Comparison of ENCODE assay signal across 22 cellular contexts in genomic region chr16:58510097-58510775, GRCh38. TPM values are rescaled to one million over a fixed set of nuclear protein-coding genes. Genes with fewer than 3 reads are reported as not detected.
DNase-seq lines count a peak whose midpoint lies in the region; ATAC-seq and TF ChIP-seq lines count a peak whose summit lies in the region.
"Had no signal": no experiment of that assay in that cellular context is flagged by ENCODE, and none has a peak within 500 bp of the region (broad histone marks: within the 10 kb centered on the region; RNA-seq: fewer than 3 reads in every experiment).

No MANE protein-coding gene starts in this region.

- H3K27ac Mint-ChIP-seq in WTC11 = peak overlapping the region; percentile 70; the same call in 1 of the 2 replicates
- H3K27ac Mint-ChIP-seq in HFFc6 = no peak overlapping the region
- H3K27ac Mint-ChIP-seq: activated CD4-positive, alpha-beta T cell treated with anti-CD3 and anti-CD28 coated beads, Interleukin-2, amount 10 ng/mL, durations not matched to agents 7 days and 5 days; activated naive CD4-positive, alpha-beta T cell treated with anti-CD3 and anti-CD28 coated beads for 36 hours; CD14-positive monocyte; T-helper 17 cell had no signal

- CTCF ChIA-PET in WTC11 (lab: Charles Lee) = interaction anchor here (0.7 to 2.3 kb wide), 5 partner anchors 15 to 246 kb away, joined by 3 to 22 read pairs (median 4); no protein-coding TSS in a partner anchor

- intact Hi-C loops in left cardiac atrium (cut with DNase I) (loop anchor here in 1 of 2 donors (5.0 to 10.0 kb wide), 2 partner anchors 125 to 152 kb away; no protein-coding TSS in a partner anchor), heart left ventricle (cut with DNase I) (loop anchor here in 7 of 10 donors (5.0 to 10.0 kb wide), 7 partner anchors 115 to 247 kb away; partner anchors contain the start of gene CNOT1 (in 3 of the 7)), stomach (cut with DNase I; ENCODE audit: low total_unique reads) (loop anchor here (10.0 kb wide), 1 partner anchor 155 kb away; no protein-coding TSS in a partner anchor)

- WGBS in heart left ventricle, 4 donors = 89 to 93% (median 91%) methylated on average over 18 of the region's 18 CpGs
- 89 to 95% (median 92%) methylated on average over 18 of the region's 18 CpGs for WGBS in stomach, 5 donors

- no peak for TF ChIP-seq CTCF in heart left ventricle (IDR thresholded peaks at IDR 0.05)
- no peak for TF ChIP-seq CTCF in WTC11 (IDR thresholded peaks at IDR 0.05)
- TF ChIP-seq CTCF in stomach (IDR thresholded peaks at IDR 0.05) = no peak
- no peak for TF ChIP-seq CTCF in HFFc6 (IDR thresholded peaks at IDR 0.05)

- no peak overlapping the region for H3K4me3 ChIP-seq in heart left ventricle
- no peak overlapping the region for H3K4me3 ChIP-seq in stomach
- H3K4me3 ChIP-seq: GM23248, pancreas, right lobe of liver, testis, vagina had no signal

- peak; percentile 15 for DNase-seq in left cardiac atrium
- DNase-seq in heart left ventricle = no peak
- DNase-seq in WTC11 (ENCODE audit: low spot score) = no peak
- DNase-seq in mesenteric fat pad (ENCODE audit: low spot score) = peak; percentile 75
- DNase-seq in stomach = peak; percentile 20
- DNase-seq in HFFc6 = no peak
- DNase-seq in Ammon's horn (ENCODE audit: low spot score) = no peak
- no peak for DNase-seq in SW480 (ENCODE audit: low spot score)
- DNase-seq: activated CD4-positive, alpha-beta T cell treated with anti-CD3 and anti-CD28 coated beads, Interleukin-2, amount 10 ng/mL, durations not matched to agents 7 days and 5 days; activated naive CD4-positive, alpha-beta T cell treated with anti-CD3 and anti-CD28 coated beads for 36 hours; erythroblast; foreskin keratinocyte; GM23248; NCI-H2107; NK-92 treated with Interleukin-12 subunit alpha and Interleukin-12 subunit beta, amount 100 ng/mL, for 24 hours; T-helper 17 cell; testis had no signal

- POLR2A ChIA-PET in WTC11 (lab: Charles Lee) = no interaction called here

- H3K27ac ChIP-seq in heart left ventricle (peak overlapping the region in 1 of 12 donors; percentile 19), stomach (no peak overlapping the region)
- H3K27ac ChIP-seq: foreskin keratinocyte, GM23248, pancreas, right lobe of liver, testis, vagina had no signal

- peaks cover 0 to 65% (median 25%) of the 10 kb centered on the region in 9 donors for H3K36me3 ChIP-seq in heart left ventricle
- no peaks in the 10 kb centered on the region for H3K36me3 ChIP-seq in stomach
- H3K36me3 ChIP-seq: pancreas, right lobe of liver, vagina had no signal

- no peak for TF ChIP-seq EP300 in stomach (IDR thresholded peaks at IDR 0.05)

- no peak for TF ChIP-seq POLR2A in heart left ventricle (IDR thresholded peaks at IDR 0.05)
- TF ChIP-seq POLR2A in stomach (IDR thresholded peaks at IDR 0.05) = no peak

- H3K4me1 Mint-ChIP-seq in WTC11 (peaks cover 25% of the 10 kb centered on the region), HFFc6 (ENCODE audit: low read depth) (peaks cover 27% of the 10 kb centered on the region)

- no peaks in the 10 kb centered on the region for H3K27me3 ChIP-seq in heart left ventricle
- H3K27me3 ChIP-seq in stomach = peaks cover 0 to 31% (median 0%) of the 10 kb centered on the region in 3 donors
- H3K27me3 ChIP-seq: foreskin keratinocyte, pancreas, right lobe of liver, testis, vagina had no signal

- H3K4me1 ChIP-seq in heart left ventricle (peaks cover 0 to 23% (median 9%) of the 10 kb centered on the region in 12 donors), stomach (peaks cover 0 to 20% (median 16%) of the 10 kb centered on the region in 4 donors)
- H3K4me1 ChIP-seq: foreskin keratinocyte had no signal

- no peaks in the 10 kb centered on the region for H3K9me3 ChIP-seq in heart left ventricle
- no peaks in the 10 kb centered on the region for H3K9me3 ChIP-seq in stomach
- H3K9me3 ChIP-seq: pancreas, right lobe of liver, testis, vagina had no signal

- H3K36me3 Mint-ChIP-seq in WTC11 (0 out of 2 replicates have a peak, but pooled peaks cover 2% of the 10 kb centered on the region), HFFc6 (ENCODE audit: low read depth) (peaks cover 5% of the 10 kb centered on the region; the same call in 1 of the 2 replicates)
- H3K36me3 Mint-ChIP-seq: CD14-positive monocyte had no signal

- ATAC-seq in left cardiac atrium (no peak), heart left ventricle (no peak), WTC11 (no peak)
- ATAC-seq: foreskin keratinocyte, pancreas, right lobe of liver, T-helper 17 cell had no signal

- H3K4me3 Mint-ChIP-seq in WTC11 = no peak overlapping the region
- no peak overlapping the region for H3K4me3 Mint-ChIP-seq in HFFc6
- H3K4me3 Mint-ChIP-seq: activated CD4-positive, alpha-beta T cell treated with anti-CD3 and anti-CD28 coated beads, Interleukin-2, amount 10 ng/mL, durations not matched to agents 7 days and 5 days; activated naive CD4-positive, alpha-beta T cell treated with anti-CD3 and anti-CD28 coated beads for 36 hours; CD14-positive monocyte; central memory CD8-positive, alpha-beta T cell; T-helper 17 cell had no signal

- H3K9me3 Mint-ChIP-seq in WTC11 (no peaks in the 10 kb centered on the region), HFFc6 (no peaks in the 10 kb centered on the region)
- H3K9me3 Mint-ChIP-seq: activated CD4-positive, alpha-beta T cell treated with anti-CD3 and anti-CD28 coated beads, Interleukin-2, amount 10 ng/mL, durations not matched to agents 7 days and 5 days; activated naive CD4-positive, alpha-beta T cell treated with anti-CD3 and anti-CD28 coated beads for 36 hours; CD14-positive monocyte; central memory CD8-positive, alpha-beta T cell had no signal

- H3K27me3 Mint-ChIP-seq in WTC11 (ENCODE audit: low read depth) (no peaks in the 10 kb centered on the region), HFFc6 (ENCODE audit: insufficient read depth) (peaks cover 7% of the 10 kb centered on the region)
- H3K27me3 Mint-ChIP-seq: activated CD4-positive, alpha-beta T cell treated with anti-CD3 and anti-CD28 coated beads, Interleukin-2, amount 10 ng/mL, durations not matched to agents 7 days and 5 days; central memory CD8-positive, alpha-beta T cell; T-helper 17 cell had no signal

TF ChIP-seq in WTC11, 78 proteins besides CTCF, POLR2A, EP300 and RAD21 (continues in another document):
- no peak for TF ChIP-seq ZNF219 (CRISPR knock-in tag; IDR thresholded peaks at IDR 0.05; ENCODE audit: borderline replicate concordance)
- no peak for TF ChIP-seq USF1 (CRISPR knock-in tag; IDR thresholded peaks at IDR 0.05)
- no peak for TF ChIP-seq ZNF532 (CRISPR knock-in tag; IDR thresholded peaks at IDR 0.05; ENCODE audit: borderline replicate concordance)
- TF ChIP-seq MXD4 (CRISPR knock-in tag; IDR thresholded peaks at IDR 0.05; ENCODE audit: borderline replicate concordance) = no peak

RNA-seq across cellular contexts. Expression of gene SETD6, which starts 5.1 kb away (rescaled TPM):
- total RNA-seq in left cardiac atrium (10 to 100 TPM; 10.7 to 10.8 TPM), heart left ventricle (10 to 100 TPM; 10.1 to 18.0 (median 14.3) TPM), WTC11 (2021) (34.0 to 41.1 TPM (median 35.0 TPM) in 3 replicates), mesenteric fat pad (12.3 TPM), stomach (100 to 1,000 TPM in 1 of 5 donors, 10 to 100 TPM in 4; 13.0 to 209 (median 68.0) TPM)
- polyA plus RNA-seq in heart left ventricle (10 to 100 TPM; 13.2 to 14.9 TPM), stomach (10 to 100 TPM in 1 of 3 donors, 1 to 10 TPM in 2; 7.7 to 14.7 (median 8.9) TPM)
- total RNA-seq in HFFc6 (2021; fragmentation: NEBNext Ultra II Directional; extraction: Animal tissue kit (Norgen Biotek cat#: 25700)) = 1 to 10 TPM; 1.8 to 3.5 (median 2.9) TPM

RNA-seq across cellular contexts. Expression of gene NDRG4, which starts 10.3 kb away (rescaled TPM):
- total RNA-seq in left cardiac atrium = 100 to 1,000 TPM; 121 to 153 TPM
- 1,000 to 10,000 TPM in 3 of 9 donors, 100 to 1,000 TPM in 6; 294 to 1,429 (median 742) TPM for total RNA-seq in heart left ventricle
- 100 to 1,000 TPM; 505 to 873 TPM for polyA plus RNA-seq in heart left ventricle
- total RNA-seq in WTC11 (2021) = 20.5 to 24.6 TPM (median 23.1 TPM) in 3 replicates
- 2.8 TPM for total RNA-seq in mesenteric fat pad
- total RNA-seq in stomach = 10 to 100 TPM in 4 of 5 donors, 1 to 10 TPM in 1; 3.2 to 48.7 (median 20.1) TPM
- polyA plus RNA-seq in stomach = 10 to 100 TPM in 1 of 3 donors, 1 to 10 TPM in 2; 1.9 to 12.4 (median 4.8) TPM
- total RNA-seq in HFFc6 (2021; fragmentation: NEBNext Ultra II Directional; extraction: Animal tissue kit (Norgen Biotek cat#: 25700)) = 1 to 10 TPM; 1.5 to 5.3 (median 3.6) TPM
- polyA plus RNA-seq: CD14-positive monocyte had no signal

Comparison
In these comparisons a context has a peak if more than half of its experiments do, and no peak if none do; other contexts are left out.
1. DNase-seq: peak in left cardiac atrium (single experiment), mesenteric fat pad (single experiment) and stomach (single experiment); none in heart left ventricle (0 of 5), WTC11 (single experiment), HFFc6 (single experiment), Ammon's horn (single experiment) and SW480 (single experiment).